In genomic region chr16:8963010-8963824, GRCh38 we compare ENCODE assay signal across 1 cellular context.
TF ChIP-seq lines count a peak whose summit lies in the region.

No MANE protein-coding gene starts in this region.

TF ChIP-seq in GM12878, 131 proteins besides CTCF, POLR2A, EP300 and RAD21 (continued from another document):
- TF ChIP-seq MEF2B (IDR thresholded peaks at IDR 0.05; ENCODE audit: partially characterized antibody, poor library complexity, severe bottlenecking) (no peak), RAD51 (IDR thresholded peaks at IDR 0.05) (no peak), NR2C2 (IDR thresholded peaks at IDR 0.05; ENCODE audit: borderline replicate concordance, control insufficient read depth, insufficient read length, low read depth) (no peak), NR2F1 (conservative IDR thresholded peaks at IDR 0.05) (0 out of 2 replicates have a peak, but pooled peaks have one; percentile 9), NKRF (conservative IDR thresholded peaks at IDR 0.05) (no peak), IKZF1 (conservative IDR thresholded peaks at IDR 0.05) (0 out of 2 replicates have a peak, but pooled peaks have one; percentile 4)
